In the genomic region with DNA sequence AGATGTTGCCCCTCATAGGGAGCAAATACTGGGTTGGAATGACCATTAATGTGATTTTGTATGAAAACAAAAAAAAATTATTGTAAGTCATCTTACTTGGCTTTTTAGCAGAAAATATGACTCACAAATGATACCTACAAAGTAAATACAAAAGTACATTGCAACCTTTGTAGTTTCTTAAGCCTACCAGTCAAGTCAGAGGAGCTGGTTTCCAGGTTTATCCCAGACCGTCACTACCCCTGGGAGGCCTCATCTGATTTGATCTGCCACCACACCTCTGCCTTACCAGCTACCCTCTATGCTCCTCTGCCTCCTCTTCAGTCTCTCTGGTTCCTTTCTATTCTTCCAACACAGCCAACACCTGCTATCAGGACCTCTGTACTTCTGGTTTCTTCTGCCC, we compare ENCODE assay signal across 35 cellular contexts.
"Had no signal": no experiment of that assay in that cellular context is flagged by ENCODE, and none has a peak within 500 bp of the region (broad histone marks: within the 10 kb centered on the region; RNA-seq: fewer than 3 reads in every experiment).

No MANE protein-coding gene starts in this region.

- H3K27me3 Mint-ChIP-seq: activated CD4-positive, alpha-beta T cell treated with anti-CD3 and anti-CD28 coated beads, Interleukin-2, amount 10 ng/mL, durations not matched to agents 7 days and 5 days; activated naive CD4-positive, alpha-beta T cell treated with anti-CD3 and anti-CD28 coated beads, Interleukin-2, amount 10 ng/mL, durations not matched to agents 7 days and 5 days; brain had no signal

- H3K4me3 ChIP-seq: ascending aorta had no signal

- H3K27ac Mint-ChIP-seq: activated CD4-positive, alpha-beta memory T cell treated with anti-CD3 and anti-CD28 coated beads, Interleukin-2, amount 10 ng/mL, durations not matched to agents 7 days and 5 days; activated CD4-positive, alpha-beta T cell treated with anti-CD3 and anti-CD28 coated beads for 36 hours; activated CD4-positive, alpha-beta T cell treated with anti-CD3 and anti-CD28 coated beads, Interleukin-2, amount 10 ng/mL, durations not matched to agents 7 days and 5 days; activated CD8-positive, alpha-beta memory T cell treated with anti-CD3 and anti-CD28 coated beads, Interleukin-2, amount 10 ng/mL, durations not matched to agents 7 days and 5 days; activated CD8-positive, alpha-beta T cell treated with anti-CD3 and anti-CD28 coated beads, Interleukin-2, amount 10 ng/mL, durations not matched to agents 7 days and 5 days; activated naive CD4-positive, alpha-beta T cell treated with anti-CD3 and anti-CD28 coated beads, Interleukin-2, amount 10 ng/mL, durations not matched to agents 7 days and 5 days; activated naive CD4-positive, alpha-beta T cell treated with anti-CD3 and anti-CD28 coated beads, Interleukin-2, amount 50 U/mL, for 24 hours; activated naive CD8-positive, alpha-beta T cell; activated naive CD8-positive, alpha-beta T cell treated with anti-CD3 and anti-CD28 coated beads, Interleukin-2, amount 10 ng/mL, durations not matched to agents 7 days and 5 days; activated naive CD8-positive, alpha-beta T cell treated with anti-CD3 and anti-CD28 coated beads, Interleukin-2, amount 50 U/mL, for 24 hours; activated T-cell treated with anti-CD3 and anti-CD28 coated beads, Interleukin-2, amount 50 U/mL, for 24 hours; activated T-helper 2 cell treated with anti-CD3 and anti-CD28 coated beads, Interferon-gamma antibody, Interleukin-2, Interleukin-4, amounts not matched to agents 10 μg/mL and 5 μg/mL and 100 μg/mL, durations not matched to agents 14 hours and 24 hours and 36 hours; brain; T-helper 1 cell treated with Interleukin-12 subunit alpha and Interleukin-12 subunit beta and Interleukin-4 antibody, amounts not matched to agents 30 μg/mL and 1 μg/mL, for 36 hours; T-helper 2 cell treated with Interferon-gamma antibody and Interleukin-4, amounts not matched to agents 5 μg/mL and 100 μg/mL, for 36 hours had no signal

- H3K27me3 ChIP-seq: ascending aorta had no signal

- H3K9me3 Mint-ChIP-seq: activated CD4-positive, alpha-beta memory T cell treated with anti-CD3 and anti-CD28 coated beads, Interleukin-2, amount 10 ng/mL, durations not matched to agents 7 days and 5 days; activated CD4-positive, alpha-beta T cell treated with anti-CD3 and anti-CD28 coated beads, Interleukin-2, amount 10 ng/mL, durations not matched to agents 7 days and 5 days; activated naive CD4-positive, alpha-beta T cell treated with anti-CD3 and anti-CD28 coated beads, Interleukin-2, amount 10 ng/mL, durations not matched to agents 7 days and 5 days; activated naive CD4-positive, alpha-beta T cell treated with anti-CD3 and anti-CD28 coated beads, Interleukin-2, amount 50 U/mL, for 24 hours; activated naive CD8-positive, alpha-beta T cell treated with anti-CD3 and anti-CD28 coated beads, Interleukin-2, amount 10 ng/mL, durations not matched to agents 7 days and 5 days; activated naive CD8-positive, alpha-beta T cell treated with anti-CD3 and anti-CD28 coated beads, Interleukin-2, amount 50 U/mL, for 24 hours; activated T-cell treated with anti-CD3 and anti-CD28 coated beads, Interleukin-2, amount 50 U/mL, for 24 hours; activated T-helper 2 cell treated with anti-CD3 and anti-CD28 coated beads, Interferon-gamma antibody, Interleukin-2, Interleukin-4, amounts not matched to agents 10 μg/mL and 5 μg/mL and 100 μg/mL, durations not matched to agents 14 hours and 24 hours and 36 hours; brain; central memory CD8-positive, alpha-beta T cell; T-helper 1 cell treated with Interleukin-12 subunit alpha and Interleukin-12 subunit beta and Interleukin-4 antibody, amounts not matched to agents 30 μg/mL and 1 μg/mL, for 36 hours; T-helper 2 cell treated with Interferon-gamma antibody and Interleukin-4, amounts not matched to agents 5 μg/mL and 100 μg/mL, for 36 hours had no signal

- H3K36me3 Mint-ChIP-seq: activated CD8-positive, alpha-beta memory T cell treated with anti-CD3 and anti-CD28 coated beads, Interleukin-2, amount 10 ng/mL, durations not matched to agents 7 days and 5 days; activated naive CD4-positive, alpha-beta T cell treated with anti-CD3 and anti-CD28 coated beads, Interleukin-2, amount 10 ng/mL, durations not matched to agents 7 days and 5 days; activated naive CD4-positive, alpha-beta T cell treated with anti-CD3 and anti-CD28 coated beads, Interleukin-2, amount 50 U/mL, for 24 hours; activated naive CD8-positive, alpha-beta T cell; activated naive CD8-positive, alpha-beta T cell treated with anti-CD3 and anti-CD28 coated beads, Interleukin-2, amount 10 ng/mL, durations not matched to agents 7 days and 5 days; brain had no signal

- H3K9me3 ChIP-seq: ascending aorta had no signal

- ATAC-seq: activated CD4-positive, alpha-beta T cell treated with anti-CD3 and anti-CD28 coated beads for 36 hours; activated CD4-positive, CD25-positive, alpha-beta regulatory T cell treated with anti-CD3 and anti-CD28 coated beads, Interleukin-2, amount 50 U/mL, for 24 hours; activated CD8-positive, alpha-beta memory T cell treated with anti-CD3 and anti-CD28 coated beads, Interleukin-2, amount 10 ng/mL, durations not matched to agents 7 days and 5 days; activated CD8-positive, alpha-beta T cell treated with anti-CD3 and anti-CD28 coated beads, Interleukin-2, amount 10 ng/mL, durations not matched to agents 7 days and 5 days; activated naive CD8-positive, alpha-beta T cell treated with anti-CD3 and anti-CD28 coated beads, Interleukin-2, amount 50 U/mL, for 24 hours had no signal

- H3K4me3 Mint-ChIP-seq: activated CD4-positive, alpha-beta memory T cell treated with anti-CD3 and anti-CD28 coated beads, Interleukin-2, amount 10 ng/mL, durations not matched to agents 7 days and 5 days; activated CD4-positive, alpha-beta T cell treated with anti-CD3 and anti-CD28 coated beads for 36 hours; activated CD4-positive, alpha-beta T cell treated with anti-CD3 and anti-CD28 coated beads, Interleukin-2, amount 10 ng/mL, durations not matched to agents 7 days and 5 days; activated CD8-positive, alpha-beta memory T cell treated with anti-CD3 and anti-CD28 coated beads, Interleukin-2, amount 10 ng/mL, durations not matched to agents 7 days and 5 days; activated CD8-positive, alpha-beta T cell treated with anti-CD3 and anti-CD28 coated beads, Interleukin-2, amount 10 ng/mL, durations not matched to agents 7 days and 5 days; activated naive CD4-positive, alpha-beta T cell treated with anti-CD3 and anti-CD28 coated beads, Interleukin-2, amount 10 ng/mL, durations not matched to agents 7 days and 5 days; activated naive CD4-positive, alpha-beta T cell treated with anti-CD3 and anti-CD28 coated beads, Interleukin-2, amount 50 U/mL, for 24 hours; activated naive CD8-positive, alpha-beta T cell; activated naive CD8-positive, alpha-beta T cell treated with anti-CD3 and anti-CD28 coated beads, Interleukin-2, amount 10 ng/mL, durations not matched to agents 7 days and 5 days; activated naive CD8-positive, alpha-beta T cell treated with anti-CD3 and anti-CD28 coated beads, Interleukin-2, amount 50 U/mL, for 24 hours; activated T-cell treated with anti-CD3 and anti-CD28 coated beads, Interleukin-2, amount 50 U/mL, for 24 hours; brain; central memory CD8-positive, alpha-beta T cell; T-helper 1 cell treated with Interleukin-12 subunit alpha and Interleukin-12 subunit beta and Interleukin-4 antibody, amounts not matched to agents 30 μg/mL and 1 μg/mL, for 36 hours; T-helper 2 cell treated with Interferon-gamma antibody and Interleukin-4, amounts not matched to agents 5 μg/mL and 100 μg/mL, for 36 hours had no signal

- H3K4me1 Mint-ChIP-seq: activated CD4-positive, alpha-beta memory T cell treated with anti-CD3 and anti-CD28 coated beads, Interleukin-2, amount 10 ng/mL, durations not matched to agents 7 days and 5 days; activated CD4-positive, alpha-beta T cell treated with anti-CD3 and anti-CD28 coated beads for 36 hours; activated CD4-positive, alpha-beta T cell treated with anti-CD3 and anti-CD28 coated beads, Interleukin-2, amount 10 ng/mL, durations not matched to agents 7 days and 5 days; activated CD8-positive, alpha-beta memory T cell treated with anti-CD3 and anti-CD28 coated beads, Interleukin-2, amount 10 ng/mL, durations not matched to agents 7 days and 5 days; activated naive CD4-positive, alpha-beta T cell treated with anti-CD3 and anti-CD28 coated beads, Interleukin-2, amount 10 ng/mL, durations not matched to agents 7 days and 5 days; activated naive CD4-positive, alpha-beta T cell treated with anti-CD3 and anti-CD28 coated beads, Interleukin-2, amount 50 U/mL, for 24 hours; activated naive CD8-positive, alpha-beta T cell treated with anti-CD3 and anti-CD28 coated beads, Interleukin-2, amount 10 ng/mL, durations not matched to agents 7 days and 5 days; activated naive CD8-positive, alpha-beta T cell treated with anti-CD3 and anti-CD28 coated beads, Interleukin-2, amount 50 U/mL, for 24 hours; central memory CD8-positive, alpha-beta T cell had no signal

- DNase-seq: activated CD4-positive, alpha-beta memory T cell treated with anti-CD3 and anti-CD28 coated beads, Interleukin-2, amount 10 ng/mL, durations not matched to agents 7 days and 5 days; activated CD4-positive, alpha-beta T cell treated with anti-CD3 and anti-CD28 coated beads for 1 hour; activated CD4-positive, alpha-beta T cell treated with anti-CD3 and anti-CD28 coated beads for 36 hours; activated CD4-positive, alpha-beta T cell treated with anti-CD3 and anti-CD28 coated beads for 48 hours; activated CD4-positive, alpha-beta T cell treated with anti-CD3 and anti-CD28 coated beads, Interleukin-2, amount 10 ng/mL, durations not matched to agents 7 days and 5 days; activated CD4-positive, alpha-beta T cell treated with anti-CD3 and anti-CD28 coated beads, Interleukin-2, amount 50 U/mL, for 48 hours; activated CD4-positive, CD25-positive, alpha-beta regulatory T cell; activated CD8-positive, alpha-beta memory T cell treated with anti-CD3 and anti-CD28 coated beads for 24 hours; activated CD8-positive, alpha-beta memory T cell treated with anti-CD3 and anti-CD28 coated beads, Interleukin-2, amount 10 ng/mL, durations not matched to agents 7 days and 5 days; activated CD8-positive, alpha-beta memory T cell treated with anti-CD3 and anti-CD28 coated beads, Interleukin-2, amount 50 U/mL, for 48 hours; activated CD8-positive, alpha-beta T cell treated with anti-CD3 and anti-CD28 coated beads, Interleukin-2, amount 10 ng/mL, durations not matched to agents 7 days and 5 days; activated effector memory CD4-positive, alpha-beta T cell treated with Interleukin-2 at 50 U/mL for 16 hours; activated gamma-delta T cell; activated naive CD4-positive, alpha-beta T cell treated with anti-CD3 and anti-CD28 coated beads, Interleukin-2, amount 10 ng/mL, durations not matched to agents 7 days and 5 days; activated naive CD4-positive, alpha-beta T cell treated with Interleukin-2 at 50 U/mL for 16 hours; activated naive CD8-positive, alpha-beta T cell treated with anti-CD3 and anti-CD28 coated beads, Interleukin-2, amount 10 ng/mL, durations not matched to agents 7 days and 5 days; activated naive CD8-positive, alpha-beta T cell treated with anti-CD3 and anti-CD28 coated beads, Interleukin-2, amount 50 U/mL, for 24 hours; activated T-cell treated with anti-CD3 and anti-CD28 coated beads, Interleukin-2, amount 50 U/mL, for 24 hours; activated T-cell treated with anti-CD3 and anti-CD28 coated beads, Interleukin-2, amount 50 U/mL, for 48 hours; amygdala; anterior cingulate cortex; cerebellar nuclear complex; T-helper 1 cell; T-helper 2 cell; T-helper 9 cell had no signal

- H3K36me3 ChIP-seq: ascending aorta had no signal

- H3K4me1 ChIP-seq: ascending aorta had no signal

- H3K27ac ChIP-seq: ascending aorta, VCaP had no signal
